19 cellular contexts compared by ENCODE assay signal in genomic region chr20:57002066-57002570, GRCh38.
DNase-seq lines count a peak whose midpoint lies in the region; ATAC-seq, FAIRE-seq and TF ChIP-seq lines count a peak whose summit lies in the region.
"Had no signal": no experiment of that assay in that cellular context is flagged by ENCODE, and none has a peak within 500 bp of the region (broad histone marks: within the 10 kb centered on the region; RNA-seq: fewer than 3 reads in every experiment).

No MANE protein-coding gene starts in this region.

- no peak for ATAC-seq in GM21786 (IDR thresholded peaks at IDR 0.05; ENCODE audit: unreplicated experiment)
- ATAC-seq: A549, K562 had no signal

- peak overlapping the region; percentile 82 for H3K4me2 ChIP-seq in BLaER1
- peak overlapping the region; percentile 3; the same call in 1 of the 2 replicates for H3K4me2 ChIP-seq in MM.1S (ENCODE audit: low read depth, low read length)
- H3K4me2 ChIP-seq: A549 had no signal

- peaks cover 19% of the 10 kb centered on the region for H3K9me3 ChIP-seq in BLaER1
- no peaks in the 10 kb centered on the region for H3K9me3 ChIP-seq in MM.1S (replicated peaks; ENCODE audit: insufficient read depth, low read length)

- H2AFZ ChIP-seq in MM.1S (ENCODE audit: low read length) = no peak overlapping the region

- TF ChIP-seq CTCF in MM.1S (IDR thresholded peaks at IDR 0.05; ENCODE audit: low read length) = no peak
- no peak for TF ChIP-seq CTCF in mesothelial cell of epicardium (IDR thresholded peaks at IDR 0.05; ENCODE audit: unreplicated experiment)

- H3K9me2 ChIP-seq in MM.1S (replicated peaks; ENCODE audit: insufficient read depth, low read length) = no peaks in the 10 kb centered on the region

- H3K4me3 ChIP-seq in BLaER1 (no peak overlapping the region), MM.1S (ENCODE audit: low read length) (no peak overlapping the region)
- H3K4me3 ChIP-seq: A549, HAP-1, K562 had no signal

- H3K27me3 Mint-ChIP-seq in mesothelial cell of epicardium (ENCODE audit: low read depth) = no peaks in the 10 kb centered on the region
- H3K27me3 Mint-ChIP-seq in activated T-helper 2 cell treated with anti-CD3 and anti-CD28 coated beads, Interferon-gamma antibody, Interleukin-2, Interleukin-4, amounts not matched to agents 10 μg/mL and 5 μg/mL and 100 μg/mL, durations not matched to agents 14 hours and 24 hours and 36 hours (ENCODE audit: low read depth) = peaks cover 7% of the 10 kb centered on the region

- H3K36me3 ChIP-seq in BLaER1 = no peaks in the 10 kb centered on the region
- no peaks in the 10 kb centered on the region for H3K36me3 ChIP-seq in MM.1S (replicated peaks; ENCODE audit: insufficient read depth, low read length)
- H3K36me3 ChIP-seq: HAP-1 had no signal

- no peaks in the 10 kb centered on the region for H3K36me3 Mint-ChIP-seq in mesothelial cell of epicardium
- no peaks in the 10 kb centered on the region for H3K36me3 Mint-ChIP-seq in activated T-helper 2 cell treated with anti-CD3 and anti-CD28 coated beads, Interferon-gamma antibody, Interleukin-2, Interleukin-4, amounts not matched to agents 10 μg/mL and 5 μg/mL and 100 μg/mL, durations not matched to agents 14 hours and 24 hours and 36 hours (ENCODE audit: low read depth)

- DNase-seq in HTR-8/SVneo (ENCODE audit: insufficient read length, low spot score) (no peak), MM.1S (no peak), mesothelial cell of epicardium (ENCODE audit: low spot score in 2 of 2, unreplicated experiment in 2 of 2) (no peak), inferior parietal cortex (ENCODE audit: extremely low spot score) (no peak), AG20443 (ENCODE audit: low spot score) (no peak)
- DNase-seq in activated T-helper 2 cell treated with anti-CD3 and anti-CD28 coated beads, Interferon-gamma antibody, Interleukin-2, Interleukin-4, amounts not matched to agents 10 μg/mL and 5 μg/mL and 100 μg/mL, durations not matched to agents 14 hours and 24 hours and 36 hours (ENCODE audit: low spot score) = no peak
- DNase-seq: C1 segment of cervical spinal cord; Caco-2; CD4-positive, alpha-beta T cell had no signal

- peaks cover 24% of the 10 kb centered on the region for H3F3A ChIP-seq in MM.1S (ENCODE audit: insufficient read depth, low read length)

- intact Hi-C loops in activated T-helper 2 cell treated with anti-CD3 and anti-CD28 coated beads, Interferon-gamma antibody, Interleukin-2, Interleukin-4, amounts not matched to agents 10 μg/mL and 5 μg/mL and 100 μg/mL, durations not matched to agents 14 hours and 24 hours and 36 hours (cut with micrococcal nuclease) = no loop called here

- H3K9ac ChIP-seq in BLaER1 = no peak overlapping the region
- no peak overlapping the region for H3K9ac ChIP-seq in MM.1S (ENCODE audit: low read length)

- H3K27ac Mint-ChIP-seq in mesothelial cell of epicardium = peak overlapping the region; percentile 44
- H3K27ac Mint-ChIP-seq in activated T-helper 2 cell treated with anti-CD3 and anti-CD28 coated beads, Interferon-gamma antibody, Interleukin-2, Interleukin-4, amounts not matched to agents 10 μg/mL and 5 μg/mL and 100 μg/mL, durations not matched to agents 14 hours and 24 hours and 36 hours = no peak overlapping the region
- H3K27ac Mint-ChIP-seq: CD4-positive, alpha-beta T cell had no signal

- peaks cover 24% of the 10 kb centered on the region for H3K4me1 Mint-ChIP-seq in mesothelial cell of epicardium
- peaks cover 3% of the 10 kb centered on the region for H3K4me1 Mint-ChIP-seq in activated T-helper 2 cell treated with anti-CD3 and anti-CD28 coated beads, Interferon-gamma antibody, Interleukin-2, Interleukin-4, amounts not matched to agents 10 μg/mL and 5 μg/mL and 100 μg/mL, durations not matched to agents 14 hours and 24 hours and 36 hours (ENCODE audit: low read depth)

- FAIRE-seq in HTR-8/SVneo (lab: Jason Lieb, UNC) = peak; percentile 74
- FAIRE-seq: A549, D721Med, G401.6, GM12891, GM19239, K562 had no signal

- H3K4me3 Mint-ChIP-seq in mesothelial cell of epicardium = no peak overlapping the region
- no peak overlapping the region for H3K4me3 Mint-ChIP-seq in activated T-helper 2 cell treated with anti-CD3 and anti-CD28 coated beads, Interferon-gamma antibody, Interleukin-2, Interleukin-4, amounts not matched to agents 10 μg/mL and 5 μg/mL and 100 μg/mL, durations not matched to agents 14 hours and 24 hours and 36 hours (ENCODE audit: low read depth)
- H3K4me3 Mint-ChIP-seq: CD4-positive, alpha-beta T cell had no signal

- H3K4me1 ChIP-seq in BLaER1 = peaks cover 83% of the 10 kb centered on the region
- peaks cover 56% of the 10 kb centered on the region for H3K4me1 ChIP-seq in MM.1S (ENCODE audit: low read length)

- H4K20me1 ChIP-seq in BLaER1 = no peaks in the 10 kb centered on the region
- no peaks in the 10 kb centered on the region for H4K20me1 ChIP-seq in MM.1S (ENCODE audit: insufficient read depth, low read length)

- H3K27ac ChIP-seq in BLaER1 (no peak overlapping the region), MM.1S (ENCODE audit: low read length) (peak overlapping the region; percentile 87; the same call in 1 of the 2 replicates)
- H3K27ac ChIP-seq: 22Rv1, A549 had no signal

- H3K79me2 ChIP-seq in MM.1S (ENCODE audit: low read length) = no peaks in the 10 kb centered on the region

- H3K27me3 ChIP-seq in BLaER1 (peaks cover 9% of the 10 kb centered on the region; the same call in 1 of the 2 replicates), MM.1S (replicated peaks; ENCODE audit: insufficient read depth, low read length) (no peaks in the 10 kb centered on the region)

- H3K9me3 Mint-ChIP-seq in mesothelial cell of epicardium = peaks cover 15% of the 10 kb centered on the region
- no peaks in the 10 kb centered on the region for H3K9me3 Mint-ChIP-seq in activated T-helper 2 cell treated with anti-CD3 and anti-CD28 coated beads, Interferon-gamma antibody, Interleukin-2, Interleukin-4, amounts not matched to agents 10 μg/mL and 5 μg/mL and 100 μg/mL, durations not matched to agents 14 hours and 24 hours and 36 hours
